Comparison of ENCODE assay signal across 28 cellular contexts in the genomic region with DNA sequence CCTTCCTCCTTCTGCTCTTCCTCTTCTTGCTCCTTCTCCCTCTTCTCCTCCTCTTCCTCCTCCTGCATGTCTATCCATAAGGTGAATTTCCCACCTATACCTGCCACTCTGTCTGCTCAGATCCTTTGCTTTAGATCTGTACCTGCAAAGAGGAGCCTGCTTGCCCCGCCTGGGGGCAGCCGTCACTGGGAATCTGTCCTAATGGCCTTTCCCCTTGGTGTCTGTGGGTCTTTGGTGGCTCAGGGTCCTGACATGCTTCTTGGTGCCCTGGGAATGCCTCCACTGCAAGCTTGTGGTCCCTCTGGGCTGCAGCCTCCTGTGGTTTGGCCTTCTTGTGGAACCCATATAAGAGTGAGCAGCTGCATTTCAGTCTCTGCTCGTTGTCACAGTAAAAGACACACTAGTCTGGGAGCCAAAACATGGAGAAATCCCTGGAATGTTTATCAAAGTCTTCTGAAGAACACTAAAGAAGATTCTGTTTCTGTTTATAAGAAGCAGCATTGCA.
"Had no signal": no experiment of that assay in that cellular context is flagged by ENCODE, and none has a peak within 500 bp of the region (broad histone marks: within the 10 kb centered on the region; RNA-seq: fewer than 3 reads in every experiment).

No MANE protein-coding gene starts in this region.

- H3K4me3 ChIP-seq: adrenal gland, ascending aorta, gastroesophageal sphincter, heart left ventricle, mucosa of descending colon, prostate gland had no signal

- H3K27me3 Mint-ChIP-seq: activated CD4-positive, alpha-beta T cell treated with anti-CD3 and anti-CD28 coated beads for 36 hours; activated naive CD4-positive, alpha-beta T cell treated with anti-CD3 and anti-CD28 coated beads, Interleukin-2, amount 50 U/mL, for 24 hours; naive thymus-derived CD4-positive, alpha-beta T cell had no signal

- ATAC-seq: activated CD4-positive, alpha-beta T cell treated with anti-CD3 and anti-CD28 coated beads for 36 hours; activated T-cell treated with anti-CD3 and anti-CD28 coated beads, Interleukin-2, amount 50 U/mL, for 72 hours; gastroesophageal sphincter; heart left ventricle; left cardiac atrium; mucosa of descending colon; naive thymus-derived CD4-positive, alpha-beta T cell; right cardiac atrium; stimulated activated naive B cell treated with anti-CD40 and anti-IgM and Interleukin-4, amounts not matched to agents 10 μg/mL and 1 μg/mL and 100 μg/mL, for 72 hours had no signal

- H3K9me3 Mint-ChIP-seq: activated B cell treated with CpG ODN at 0.5 μM for 24 hours; activated naive CD4-positive, alpha-beta T cell treated with anti-CD3 and anti-CD28 coated beads, Interleukin-2, amount 50 U/mL, for 24 hours; activated T-cell treated with anti-CD3 and anti-CD28 coated beads, Interleukin-2, amount 50 U/mL, for 72 hours; naive thymus-derived CD4-positive, alpha-beta T cell; neural crest cell; stimulated activated naive B cell treated with anti-CD40 and anti-IgM and Interleukin-4, amounts not matched to agents 10 μg/mL and 1 μg/mL and 100 μg/mL, for 72 hours; T-helper 1 cell treated with Interleukin-12 subunit alpha and Interleukin-12 subunit beta and Interleukin-4 antibody, amounts not matched to agents 30 μg/mL and 1 μg/mL, for 36 hours; type B pancreatic cell had no signal

- H3K27me3 ChIP-seq: adrenal gland, ascending aorta, brain microvascular endothelial cell had no signal

- H3K27ac ChIP-seq: adrenal gland, ascending aorta, brain microvascular endothelial cell, epithelial cell of prostate, gastroesophageal sphincter, heart left ventricle, prostate gland had no signal

- H3K27ac Mint-ChIP-seq: activated B cell treated with CpG ODN at 0.5 μM for 24 hours; activated CD4-positive, alpha-beta T cell treated with anti-CD3 and anti-CD28 coated beads for 36 hours; activated naive CD4-positive, alpha-beta T cell treated with anti-CD3 and anti-CD28 coated beads, Interleukin-2, amount 50 U/mL, for 24 hours; activated T-cell treated with anti-CD3 and anti-CD28 coated beads, Interleukin-2, amount 50 U/mL, for 72 hours; naive thymus-derived CD4-positive, alpha-beta T cell; stimulated activated naive B cell treated with anti-CD40 and anti-IgM and Interleukin-4, amounts not matched to agents 10 μg/mL and 1 μg/mL and 100 μg/mL, for 72 hours; T-helper 1 cell treated with Interleukin-12 subunit alpha and Interleukin-12 subunit beta and Interleukin-4 antibody, amounts not matched to agents 30 μg/mL and 1 μg/mL, for 36 hours; type B pancreatic cell had no signal

- H3K4me3 Mint-ChIP-seq: activated B cell treated with CpG ODN at 0.5 μM for 24 hours; activated CD4-positive, alpha-beta T cell treated with anti-CD3 and anti-CD28 coated beads for 36 hours; activated naive CD4-positive, alpha-beta T cell treated with anti-CD3 and anti-CD28 coated beads, Interleukin-2, amount 50 U/mL, for 24 hours; activated T-cell treated with anti-CD3 and anti-CD28 coated beads, Interleukin-2, amount 50 U/mL, for 72 hours; naive thymus-derived CD4-positive, alpha-beta T cell; neural crest cell; stimulated activated naive B cell treated with anti-CD40 and anti-IgM and Interleukin-4, amounts not matched to agents 10 μg/mL and 1 μg/mL and 100 μg/mL, for 72 hours; T-helper 1 cell treated with Interleukin-12 subunit alpha and Interleukin-12 subunit beta and Interleukin-4 antibody, amounts not matched to agents 30 μg/mL and 1 μg/mL, for 36 hours; type B pancreatic cell had no signal

- H3K36me3 Mint-ChIP-seq: activated naive CD4-positive, alpha-beta T cell treated with anti-CD3 and anti-CD28 coated beads, Interleukin-2, amount 50 U/mL, for 24 hours; naive thymus-derived CD4-positive, alpha-beta T cell; stimulated activated naive B cell treated with anti-CD40 and anti-IgM and Interleukin-4, amounts not matched to agents 10 μg/mL and 1 μg/mL and 100 μg/mL, for 72 hours; type B pancreatic cell had no signal

- H3K4me1 ChIP-seq: adrenal gland, ascending aorta, gastroesophageal sphincter, heart left ventricle, prostate gland had no signal

- DNase-seq: activated B cell treated with CpG ODN at 0.5 μM for 24 hours; activated CD4-positive, alpha-beta T cell treated with anti-CD3 and anti-CD28 coated beads for 36 hours; activated CD4-positive, alpha-beta T cell treated with anti-CD3 and anti-CD28 coated beads, Interleukin-2, amount 50 U/mL, for 48 hours; activated gamma-delta T cell; activated T-cell treated with anti-CD3 and anti-CD28 coated beads, Interleukin-2, amount 50 U/mL, for 72 hours; adrenal gland; brain microvascular endothelial cell; central memory CD4-positive, alpha-beta T cell; heart left ventricle; left cardiac atrium; mesenchymal stem cell; mucosa of descending colon; naive thymus-derived CD4-positive, alpha-beta T cell; right cardiac atrium; small intestine; stimulated activated CD4-positive, alpha-beta T cell treated with anti-CD3 and anti-CD28 coated beads, Interleukin-15, amount 100 ng/mL, for 24 hours; stimulated activated CD4-positive, alpha-beta T cell treated with anti-CD3 and anti-CD28 coated beads, Interleukin-2, amount 100 ng/mL, for 48 hours; stimulated activated CD8-positive, alpha-beta memory T cell treated with anti-CD3 and anti-CD28 coated beads, Interleukin-4, amount 100 ng/mL, for 48 hours; stimulated activated naive B cell treated with anti-CD40 and anti-IgM and Interleukin-4, amounts not matched to agents 10 μg/mL and 1 μg/mL and 100 μg/mL, for 72 hours; T1000 had no signal

- H3K4me1 Mint-ChIP-seq: activated B cell treated with CpG ODN at 0.5 μM for 24 hours; activated CD4-positive, alpha-beta T cell treated with anti-CD3 and anti-CD28 coated beads for 36 hours; activated naive CD4-positive, alpha-beta T cell treated with anti-CD3 and anti-CD28 coated beads, Interleukin-2, amount 50 U/mL, for 24 hours; naive thymus-derived CD4-positive, alpha-beta T cell; neural crest cell had no signal

- H3K36me3 ChIP-seq: adrenal gland, ascending aorta, brain microvascular endothelial cell, gastroesophageal sphincter, heart left ventricle, prostate gland had no signal

- H3K9me3 ChIP-seq: adrenal gland, ascending aorta, gastroesophageal sphincter, heart left ventricle, mucosa of descending colon, prostate gland had no signal
